Comparison of ENCODE assay signal across 8 cellular contexts in the genomic region with DNA sequence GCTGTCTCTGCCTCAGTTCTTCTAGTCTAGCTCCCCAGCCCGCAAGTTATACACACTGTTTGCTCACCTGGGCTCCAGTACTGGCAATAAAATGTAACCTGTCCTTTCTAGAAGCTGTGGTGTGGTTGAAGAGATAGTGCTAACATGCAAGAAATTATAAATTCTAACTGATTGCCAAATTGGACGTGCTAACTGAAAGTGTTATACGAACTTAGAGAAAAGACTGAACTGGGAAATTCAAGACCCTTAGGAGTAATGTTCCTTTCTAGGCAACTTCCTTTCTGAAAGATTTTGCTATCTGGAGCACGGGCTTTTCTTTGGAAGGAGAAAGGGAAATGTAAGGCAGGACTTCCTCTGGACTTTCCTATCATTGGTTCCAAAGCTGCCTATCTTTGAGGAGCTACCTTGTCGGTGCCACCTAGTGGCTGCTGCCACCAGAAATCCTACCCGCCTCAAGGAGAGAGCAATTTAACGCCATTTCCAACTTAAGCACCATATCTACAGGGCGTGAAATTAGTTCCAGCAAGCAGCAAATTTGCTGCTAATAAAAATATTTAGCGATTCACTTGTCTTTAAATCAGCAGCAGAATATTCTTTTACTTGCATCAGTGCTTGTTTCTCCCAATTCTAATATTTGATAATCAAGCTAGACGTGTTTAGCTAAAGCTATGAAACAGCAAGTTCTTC. TPM values are rescaled to one million over a fixed set of nuclear protein-coding genes. Genes with fewer than 3 reads are reported as not detected.
DNase-seq lines count a peak whose midpoint lies in the region; ATAC-seq and TF ChIP-seq lines count a peak whose summit lies in the region.

No MANE protein-coding gene starts in this region.

- H3K4me1 Mint-ChIP-seq in activated CD4-positive, alpha-beta T cell treated with anti-CD3 and anti-CD28 coated beads, Interleukin-2, amount 10 ng/mL, durations not matched to agents 7 days and 5 days = peaks cover 7% of the 10 kb centered on the region

- peak overlapping the region; percentile 59 for H2AFZ ChIP-seq in parathyroid adenoma

- H3K36me3 ChIP-seq in HAP-1 (replicated peaks) = no peaks in the 10 kb centered on the region
- H3K36me3 ChIP-seq in parathyroid adenoma (ENCODE audit: control insufficient read depth, insufficient read depth, low read length) = no peaks in the 10 kb centered on the region

- H3K4me3 Mint-ChIP-seq in activated CD4-positive, alpha-beta T cell treated with anti-CD3 and anti-CD28 coated beads, Interleukin-2, amount 10 ng/mL, durations not matched to agents 7 days and 5 days = no peak overlapping the region

- H3K27me3 ChIP-seq in HAP-1 (ENCODE audit: low read depth) (peaks cover 7% of the 10 kb centered on the region), parathyroid adenoma (ENCODE audit: control insufficient read depth, insufficient read depth, low read length) (no peaks in the 10 kb centered on the region)

- no peaks in the 10 kb centered on the region for H3K79me2 ChIP-seq in parathyroid adenoma

- peak; percentile 26 for TF ChIP-seq CTCF in parathyroid adenoma (IDR thresholded peaks at IDR 0.05)

- H3K9me3 ChIP-seq in HAP-1 (no peaks in the 10 kb centered on the region), parathyroid adenoma (ENCODE audit: control insufficient read depth, low read length) (no peaks in the 10 kb centered on the region)

- no peak overlapping the region for H3K27ac Mint-ChIP-seq in activated CD4-positive, alpha-beta T cell treated with anti-CD3 and anti-CD28 coated beads, Interleukin-2, amount 10 ng/mL, durations not matched to agents 7 days and 5 days

- no peak overlapping the region for H3K9ac ChIP-seq in parathyroid adenoma

- no peaks in the 10 kb centered on the region for H3K9me3 Mint-ChIP-seq in activated CD4-positive, alpha-beta T cell treated with anti-CD3 and anti-CD28 coated beads, Interleukin-2, amount 10 ng/mL, durations not matched to agents 7 days and 5 days

- H3K4me1 ChIP-seq in HAP-1 (no peaks in the 10 kb centered on the region), parathyroid adenoma (no peaks in the 10 kb centered on the region)

- no peaks in the 10 kb centered on the region for H3K36me3 Mint-ChIP-seq in activated CD4-positive, alpha-beta T cell treated with anti-CD3 and anti-CD28 coated beads, Interleukin-2, amount 10 ng/mL, durations not matched to agents 7 days and 5 days (ENCODE audit: low read depth)

- no peak overlapping the region for H3K27ac ChIP-seq in parathyroid adenoma

- ATAC-seq in GM21528 (IDR thresholded peaks at IDR 0.05; ENCODE audit: low FRiP score, unreplicated experiment) = no peak

- H3K4me2 ChIP-seq in parathyroid adenoma (ENCODE audit: low read length) = no peak overlapping the region

- POLR2A ChIA-PET in activated CD4-positive, alpha-beta T cell treated with anti-CD3 and anti-CD28 coated beads, Interleukin-2, amount 10 ng/mL, durations not matched to agents 7 days and 5 days (lab: Charles Lee) = no interaction called here

- H3K27me3 Mint-ChIP-seq in activated CD4-positive, alpha-beta T cell treated with anti-CD3 and anti-CD28 coated beads, Interleukin-2, amount 10 ng/mL, durations not matched to agents 7 days and 5 days = peaks cover 27% of the 10 kb centered on the region

- CTCF ChIA-PET in activated CD4-positive, alpha-beta T cell treated with anti-CD3 and anti-CD28 coated beads, Interleukin-2, amount 10 ng/mL, durations not matched to agents 7 days and 5 days (lab: Charles Lee) = interaction anchor here (1.0 to 3.1 kb wide), 7 partner anchors 12 to 479 kb away, joined by 3 to 21 read pairs (median 5); a partner anchor contains a TSS

- DNase-seq in G401 (ENCODE audit: low spot score) (peak; percentile 52), HAP-1 (ENCODE audit: low spot score in 2 of 2) (peak; percentile 63 to 73), NCI-H1105 (lab: John Stamatoyannopoulos, UW) (peak; percentile 16), fibroblast of the conjunctiva (ENCODE audit: low read depth) (peak; percentile 49), NCI-H2029 treated with DMSO at 0.1 percent for 48 hours (lab: John Stamatoyannopoulos, UW) (no peak)
- DNase-seq in activated CD4-positive, alpha-beta T cell treated with anti-CD3 and anti-CD28 coated beads, Interleukin-2, amount 10 ng/mL, durations not matched to agents 7 days and 5 days = peak; percentile 47

- in situ Hi-C loops in G401 (cut with HindIII; ENCODE audit: low sequenced_read_pairs) = no loop called here
- in situ Hi-C loops in HAP-1 (cut with MboI; ENCODE audit: low sequenced_read_pairs) = no loop called here

- H3K4me3 ChIP-seq in HAP-1 (no peak overlapping the region), parathyroid adenoma (ENCODE audit: low read depth, low read length) (no peak overlapping the region)

RNA-seq across cellular contexts. Expression of a gene that starts 12.7 kb away (rescaled TPM):
- 62.0 and 65.8 TPM in 2 replicates for total RNA-seq in G401 (2014; rRNA removed; shearing (Covaris generic))
- 10 to 100 TPM; 16.3 to 16.9 TPM for total RNA-seq in activated CD4-positive, alpha-beta T cell treated with anti-CD3 and anti-CD28 coated beads, Interleukin-2, amount 10 ng/mL, durations not matched to agents 7 days and 5 days

RNA-seq across cellular contexts. Expression of a gene that starts 40.5 kb away (rescaled TPM):
- 4.1 and 4.6 TPM in 2 replicates for total RNA-seq in G401 (2014; rRNA removed; shearing (Covaris generic))
- total RNA-seq in activated CD4-positive, alpha-beta T cell treated with anti-CD3 and anti-CD28 coated beads, Interleukin-2, amount 10 ng/mL, durations not matched to agents 7 days and 5 days = not detected
